9 cellular contexts compared by ENCODE assay signal in genomic region chr6:107822154-107823046, GRCh38. TPM values are rescaled to one million over a fixed set of nuclear protein-coding genes. Genes with fewer than 3 reads are reported as not detected.
DNase-seq lines count a peak whose midpoint lies in the region; FAIRE-seq and TF ChIP-seq lines count a peak whose summit lies in the region.
"Had no signal": no experiment of that assay in that cellular context is flagged by ENCODE, and none has a peak within 500 bp of the region (broad histone marks: within the 10 kb centered on the region; RNA-seq: fewer than 3 reads in every experiment).

No MANE protein-coding gene starts in this region.

- no peaks in the 10 kb centered on the region for H3K36me3 Mint-ChIP-seq in CD14-positive monocyte

- intact Hi-C loops in CD14-positive monocyte (cut with micrococcal nuclease), result no loop called here
- intact Hi-C loops in kidney (cut with DNase I), result no loop called here

- H3K27ac ChIP-seq in kidney (ENCODE audit: low read depth in 2 of 2, low read length in 2 of 2), result no peak overlapping the region

- H3K9ac ChIP-seq in kidney (ENCODE audit: low read length in 2 of 2), result no peak overlapping the region

- no peak for TF ChIP-seq POLR2A in erythroblast (IDR thresholded peaks at IDR 0.05; ENCODE audit: low read length)

- H3K4me3 ChIP-seq in WI38 (ENCODE audit: low read depth, low read length) (peak overlapping the region; percentile 2; the same call in 1 of the 2 replicates), kidney (ENCODE audit: low read length in 2 of 2) (peak overlapping the region in 1 of 2 donors; percentile 23)

- H3K4me3 Mint-ChIP-seq in CD14-positive monocyte, result peak overlapping the region; percentile 68 to 86

- FAIRE-seq in kidney (lab: Jason Lieb, UNC), result no peak

- no peaks in the 10 kb centered on the region for H3K36me3 ChIP-seq in kidney (ENCODE audit: control insufficient read depth in 1 of 2, insufficient read depth in 2 of 2, low read length in 2 of 2)

- H3K27me3 Mint-ChIP-seq in CD14-positive monocyte (ENCODE audit: low read depth in 3 of 3), result peaks cover 32 to 49% (median 46%) of the 10 kb centered on the region in 3 donors

- H3K4me1 ChIP-seq in kidney (ENCODE audit: control insufficient read depth in 1 of 2, insufficient read depth in 1 of 2, low read depth in 1 of 2, low read length in 2 of 2), result peaks cover 8 to 9% of the 10 kb centered on the region in 2 donors

- peaks cover 0 to 3% (median 0%) of the 10 kb centered on the region in 7 donors for H3K9me3 Mint-ChIP-seq in CD14-positive monocyte

- no peak for TF ChIP-seq CTCF in CD14-positive monocyte (IDR thresholded peaks at IDR 0.05)
- TF ChIP-seq CTCF in WI38 (IDR thresholded peaks at IDR 0.05; ENCODE audit: low read depth, low read length), result no peak
- TF ChIP-seq CTCF in kidney (IDR thresholded peaks at IDR 0.05; ENCODE audit: borderline replicate concordance, extremely low read depth, insufficient read depth), result no peak

- peaks cover 42% of the 10 kb centered on the region for H3K4me1 Mint-ChIP-seq in CD14-positive monocyte

- DNase-seq in CD14-positive monocyte (ENCODE audit: low spot score) (no peak), H4 (ENCODE audit: low spot score) (peak; percentile 20), fibroblast of peridontal ligament (ENCODE audit: extremely low read depth) (peak; percentile 37), kidney (no peak), erythroblast (lab: John Stamatoyannopoulos, UW) (no peak), globus pallidus (ENCODE audit: low spot score) (no peak), islet precursor cell (no peak)

- H3K27ac Mint-ChIP-seq in CD14-positive monocyte, result peak overlapping the region in 3 of 7 donors; percentile 50 to 81 (median 61)

- no peaks in the 10 kb centered on the region for H3K9me3 ChIP-seq in kidney (ENCODE audit: control insufficient read depth in 1 of 2, low read length in 2 of 2)

RNA-seq across cellular contexts. Expression of gene SCML4, which starts 1.7 kb away (rescaled TPM):
- polyA plus RNA-seq in CD14-positive monocyte (under 1 TPM in 1 of 2 donors, not detected in 1; 0.22 TPM), kidney (ENCODE audit: insufficient read depth, low read depth, low replicate concordance) (0.22 TPM)
- not detected in 2 replicates for total RNA-seq in H4 (2014; rRNA removed; shearing (Covaris generic))
- 5.4 TPM for total RNA-seq in kidney
- total RNA-seq: pulmonary artery endothelial cell had no signal

Comparison
In these comparisons a context has a peak if more than half of its experiments do, and no peak if none do; other contexts are left out.
1. DNase-seq: peak in H4 (single experiment) and fibroblast of peridontal ligament (single experiment); none in CD14-positive monocyte (single experiment), kidney (single experiment), erythroblast (0 of 2), globus pallidus (single experiment) and islet precursor cell (single experiment).